10 cellular contexts compared by ENCODE assay signal in genomic region chr4:107991945-107992625, GRCh38. TPM values are rescaled to one million over a fixed set of nuclear protein-coding genes. Genes with fewer than 3 reads are reported as not detected.
DNase-seq lines count a peak whose midpoint lies in the region; ATAC-seq and TF ChIP-seq lines count a peak whose summit lies in the region.
"Had no signal": no experiment of that assay in that cellular context is flagged by ENCODE, and none has a peak within 500 bp of the region (broad histone marks: within the 10 kb centered on the region; RNA-seq: fewer than 3 reads in every experiment).

No MANE protein-coding gene starts in this region.

- intact Hi-C loops in uterus (cut with DNase I; ENCODE audit: low total_unique reads): no loop called here

- peaks cover 35% of the 10 kb centered on the region for H3K36me3 Mint-ChIP-seq in stimulated activated naive CD8-positive, alpha-beta T cell treated with anti-CD3 and anti-CD28 coated beads, Interleukin-15, Interleukin-2, amounts not matched to agents 100 ng/mL and 50 ng/mL, for 24 hours (ENCODE audit: low read depth)
- H3K36me3 Mint-ChIP-seq in activated T-helper 17 cell treated with anti-CD3 and anti-CD28 coated beads, Interleukin-2, amount 50 U/mL, for 72 hours (ENCODE audit: low read depth): peaks cover 10% of the 10 kb centered on the region

- DNase-seq in stimulated activated naive CD8-positive, alpha-beta T cell treated with anti-CD3 and anti-CD28 coated beads, Interleukin-15, Interleukin-2, amounts not matched to agents 100 U/mL and 50 U/mL, for 24 hours: no peak
- DNase-seq in uterus (no peak), GDM1 (lab: John Stamatoyannopoulos, UW) (no peak), midbrain (lab: John Stamatoyannopoulos, UW) (no peak)
- DNase-seq: dorsolateral prefrontal cortex, thyroid gland had no signal

- H3K36me3 ChIP-seq in iPS-20b (ENCODE audit: insufficient read depth, low read depth, low read length) (peaks cover 13% of the 10 kb centered on the region; the same call in 1 of the 2 replicates), uterus (no peaks in the 10 kb centered on the region)
- H3K36me3 ChIP-seq: thyroid gland had no signal

- TF ChIP-seq CTCF in uterus (IDR thresholded peaks at IDR 0.05): no peak

- peak overlapping the region; percentile 85 for H3K4me3 Mint-ChIP-seq in stimulated activated naive CD8-positive, alpha-beta T cell treated with anti-CD3 and anti-CD28 coated beads, Interleukin-15, Interleukin-2, amounts not matched to agents 100 ng/mL and 50 ng/mL, for 24 hours
- peak overlapping the region; percentile 92 for H3K4me3 Mint-ChIP-seq in activated T-helper 17 cell treated with anti-CD3 and anti-CD28 coated beads, Interleukin-2, amount 50 U/mL, for 72 hours

- H3K9ac ChIP-seq in iPS-20b (ENCODE audit: low read depth, low read length): no peak overlapping the region

- no peaks in the 10 kb centered on the region for H3K9me3 ChIP-seq in iPS-20b (ENCODE audit: insufficient read depth, low read depth, low read length)
- no peaks in the 10 kb centered on the region for H3K9me3 ChIP-seq in uterus
- H3K9me3 ChIP-seq: thyroid gland had no signal

- ATAC-seq in stimulated activated naive CD8-positive, alpha-beta T cell treated with anti-CD3 and anti-CD28 coated beads, Interleukin-15, Interleukin-2, amounts not matched to agents 100 U/mL and 50 U/mL, for 24 hours: no peak
- no peak for ATAC-seq in activated T-helper 17 cell treated with anti-CD3 and anti-CD28 coated beads, Interleukin-2, amount 50 U/mL, for 72 hours (replicated peaks)
- no peak for ATAC-seq in GM21381 (IDR thresholded peaks at IDR 0.05; ENCODE audit: unreplicated experiment)

- peaks cover 21% of the 10 kb centered on the region; the same call in 1 of the 2 replicates for H3K4me1 ChIP-seq in iPS-20b (ENCODE audit: insufficient read depth, low read length)
- H3K4me1 ChIP-seq in uterus: peaks cover 0 to 4% of the 10 kb centered on the region in 2 donors

- TF ChIP-seq POLR2A in uterus (IDR thresholded peaks at IDR 0.05): no peak

- H3K27me3 ChIP-seq in iPS-20b (ENCODE audit: insufficient read depth, low read length) (peaks cover 15% of the 10 kb centered on the region), uterus (no peaks in the 10 kb centered on the region)
- H3K27me3 ChIP-seq: dorsolateral prefrontal cortex, thyroid gland had no signal

- H3K4me1 Mint-ChIP-seq in stimulated activated naive CD8-positive, alpha-beta T cell treated with anti-CD3 and anti-CD28 coated beads, Interleukin-15, Interleukin-2, amounts not matched to agents 100 ng/mL and 50 ng/mL, for 24 hours (ENCODE audit: low read depth): peaks cover 54% of the 10 kb centered on the region
- H3K4me1 Mint-ChIP-seq in activated T-helper 17 cell treated with anti-CD3 and anti-CD28 coated beads, Interleukin-2, amount 50 U/mL, for 72 hours: peaks cover 26% of the 10 kb centered on the region

- H3K27me3 Mint-ChIP-seq in stimulated activated naive CD8-positive, alpha-beta T cell treated with anti-CD3 and anti-CD28 coated beads, Interleukin-15, Interleukin-2, amounts not matched to agents 100 ng/mL and 50 ng/mL, for 24 hours: no peaks in the 10 kb centered on the region
- H3K27me3 Mint-ChIP-seq in activated T-helper 17 cell treated with anti-CD3 and anti-CD28 coated beads, Interleukin-2, amount 50 U/mL, for 72 hours: no peaks in the 10 kb centered on the region

- peak overlapping the region; percentile 94 for H3K4me3 ChIP-seq in iPS-20b (ENCODE audit: low read length)
- peak overlapping the region in 1 of 2 donors; percentile 97 for H3K4me3 ChIP-seq in uterus
- H3K4me3 ChIP-seq: thyroid gland had no signal

- no peak overlapping the region for H3K27ac Mint-ChIP-seq in stimulated activated naive CD8-positive, alpha-beta T cell treated with anti-CD3 and anti-CD28 coated beads, Interleukin-15, Interleukin-2, amounts not matched to agents 100 ng/mL and 50 ng/mL, for 24 hours
- no peak overlapping the region for H3K27ac Mint-ChIP-seq in activated T-helper 17 cell treated with anti-CD3 and anti-CD28 coated beads, Interleukin-2, amount 50 U/mL, for 72 hours

- H3K9me3 Mint-ChIP-seq in stimulated activated naive CD8-positive, alpha-beta T cell treated with anti-CD3 and anti-CD28 coated beads, Interleukin-15, Interleukin-2, amounts not matched to agents 100 ng/mL and 50 ng/mL, for 24 hours: no peaks in the 10 kb centered on the region
- H3K9me3 Mint-ChIP-seq in activated T-helper 17 cell treated with anti-CD3 and anti-CD28 coated beads, Interleukin-2, amount 50 U/mL, for 72 hours: no peaks in the 10 kb centered on the region

- H3K27ac ChIP-seq in iPS-20b (ENCODE audit: low read length) (no peak overlapping the region), uterus (peak overlapping the region; percentile 17 to 94)
- H3K27ac ChIP-seq: thyroid gland had no signal

RNA-seq across cellular contexts. Expression of gene HADH, which starts 2.4 kb away (rescaled TPM):
- 10 to 100 TPM; 26.8 to 36.5 TPM for total RNA-seq in activated T-helper 17 cell treated with anti-CD3 and anti-CD28 coated beads, Interleukin-2, amount 50 U/mL, for 72 hours
- total RNA-seq in uterus: 10 to 100 TPM; 32.0 to 63.5 (median 50.0) TPM
